ENCODE assay signal across 23 cellular contexts in the genomic region with DNA sequence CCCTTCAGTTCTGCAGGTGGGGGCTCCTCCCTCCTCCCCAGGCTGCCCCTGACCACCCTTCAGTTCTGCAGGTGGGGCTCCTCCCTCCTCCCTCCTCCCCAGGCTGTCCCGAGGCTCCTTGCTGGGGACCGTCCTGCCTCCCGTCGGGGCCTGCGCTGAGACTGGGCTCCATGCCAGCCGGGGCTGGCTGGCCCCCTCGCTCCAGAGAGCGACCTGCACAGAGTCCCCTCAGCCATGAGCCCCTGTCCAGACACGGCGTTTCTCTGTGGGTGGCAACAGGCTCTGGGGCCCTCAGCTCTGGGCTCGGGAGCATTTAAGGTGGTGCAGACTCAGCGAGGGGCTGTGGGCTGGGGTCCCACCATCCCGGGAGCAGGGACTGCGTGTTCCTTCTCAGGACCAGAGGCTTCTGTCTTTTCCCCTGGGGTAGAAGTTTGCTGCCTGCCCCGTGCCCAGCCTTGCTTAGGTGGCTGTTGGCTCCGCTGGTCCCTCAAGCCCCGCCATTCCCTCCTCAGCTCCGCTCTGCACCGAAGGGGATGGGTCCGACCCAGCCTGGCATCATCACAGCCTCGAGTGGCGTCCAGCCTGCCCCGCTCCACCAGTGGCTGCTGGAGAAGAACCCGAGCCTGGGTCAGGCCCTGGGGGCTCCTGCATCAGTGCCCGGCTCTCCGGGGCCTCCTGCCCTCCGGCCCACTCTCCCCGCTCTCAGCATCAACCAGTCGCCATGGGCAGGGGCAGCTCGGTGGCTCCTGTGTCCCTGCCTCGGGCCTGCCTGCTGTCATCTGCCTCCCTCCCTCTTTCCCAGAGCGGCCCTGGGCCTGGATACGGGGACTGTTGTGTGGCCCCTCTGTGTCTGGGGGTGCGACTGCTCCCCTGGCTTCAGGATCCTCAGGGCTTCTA. TPM values are rescaled to one million over a fixed set of nuclear protein-coding genes. Genes with fewer than 3 reads are reported as not detected.
DNase-seq lines count a peak whose midpoint lies in the region; ATAC-seq, FAIRE-seq and TF ChIP-seq lines count a peak whose summit lies in the region.
"Had no signal": no experiment of that assay in that cellular context is flagged by ENCODE, and none has a peak within 500 bp of the region (broad histone marks: within the 10 kb centered on the region; RNA-seq: fewer than 3 reads in every experiment).

No MANE protein-coding gene starts in this region.

- no peaks in the 10 kb centered on the region for H3K36me3 ChIP-seq in kidney (ENCODE audit: control insufficient read depth in 1 of 2, insufficient read depth in 2 of 2, low read length in 2 of 2)
- H3K36me3 ChIP-seq in effector memory CD4-positive, alpha-beta T cell (ENCODE audit: control insufficient read depth, insufficient read depth, low read length) = peaks cover 26% of the 10 kb centered on the region
- H3K36me3 ChIP-seq: SJCRH30 had no signal

- FAIRE-seq in kidney (lab: Jason Lieb, UNC) = no peak
- FAIRE-seq: A204.1, GM12891 had no signal

- H3K9me3 ChIP-seq in T-helper 17 cell (ENCODE audit: control insufficient read depth, low read length, poor library complexity, severe bottlenecking) (no peaks in the 10 kb centered on the region), kidney (ENCODE audit: control insufficient read depth in 1 of 2, low read length in 2 of 2) (no peaks in the 10 kb centered on the region)
- H3K9me3 ChIP-seq in effector memory CD4-positive, alpha-beta T cell (ENCODE audit: control insufficient read depth, low read length) = no peaks in the 10 kb centered on the region
- H3K9me3 ChIP-seq: BLaER1 treated with 17β-estradiol and CSF1 and Interleukin-3, amounts not matched to agents 10 nM and 100 nM; SJCRH30 had no signal

- peaks cover 16% of the 10 kb centered on the region for H3K4me1 Mint-ChIP-seq in activated naive CD8-positive, alpha-beta T cell treated with anti-CD3 and anti-CD28 coated beads, Interleukin-2, amount 10 ng/mL, durations not matched to agents 7 days and 5 days
- peaks cover 18% of the 10 kb centered on the region for H3K4me1 Mint-ChIP-seq in activated naive CD8-positive, alpha-beta T cell treated with anti-CD3 and anti-CD28 coated beads for 36 hours
- peaks cover 24% of the 10 kb centered on the region for H3K4me1 Mint-ChIP-seq in T-helper 17 cell
- H3K4me1 Mint-ChIP-seq: GM23338 had no signal

- TF ChIP-seq CTCF in kidney (IDR thresholded peaks at IDR 0.05; ENCODE audit: borderline replicate concordance, extremely low read depth, insufficient read depth) (no peak), foreskin keratinocyte (conservative IDR thresholded peaks at IDR 0.05) (no peak)

- H3K4me1 ChIP-seq in kidney (ENCODE audit: control insufficient read depth in 1 of 2, insufficient read depth in 1 of 2, low read depth in 1 of 2, low read length in 2 of 2) (no peaks in the 10 kb centered on the region), foreskin keratinocyte (no peaks in the 10 kb centered on the region)
- H3K4me1 ChIP-seq in effector memory CD4-positive, alpha-beta T cell (ENCODE audit: control insufficient read depth, insufficient read depth, low read length, poor library complexity, severe bottlenecking) = peaks cover 13% of the 10 kb centered on the region
- H3K4me1 ChIP-seq: SJCRH30 had no signal

- no peak overlapping the region for H3K27ac ChIP-seq in kidney (ENCODE audit: low read depth in 2 of 2, low read length in 2 of 2)
- H3K27ac ChIP-seq in substantia nigra (ENCODE audit: low read depth, low read length, poor library complexity, severe bottlenecking) = peak overlapping the region; percentile 35
- no peak overlapping the region for H3K27ac ChIP-seq in effector memory CD4-positive, alpha-beta T cell (ENCODE audit: insufficient read depth, low read length, poor library complexity, severe bottlenecking)
- H3K27ac ChIP-seq in foreskin keratinocyte = no peak overlapping the region
- H3K27ac ChIP-seq: BLaER1 treated with 17β-estradiol and CSF1 and Interleukin-3, amounts not matched to agents 10 nM and 100 nM; PC-9; SJCRH30 had no signal

- H3K36me3 Mint-ChIP-seq in activated naive CD8-positive, alpha-beta T cell treated with anti-CD3 and anti-CD28 coated beads, Interleukin-2, amount 10 ng/mL, durations not matched to agents 7 days and 5 days = peaks cover 5% of the 10 kb centered on the region
- no peaks in the 10 kb centered on the region for H3K36me3 Mint-ChIP-seq in activated naive CD8-positive, alpha-beta T cell treated with anti-CD3 and anti-CD28 coated beads for 36 hours
- H3K36me3 Mint-ChIP-seq in T-helper 17 cell (ENCODE audit: low read depth) = peaks cover 4% of the 10 kb centered on the region

- peak overlapping the region; percentile 30 for H3K27ac Mint-ChIP-seq in activated naive CD8-positive, alpha-beta T cell treated with anti-CD3 and anti-CD28 coated beads, Interleukin-2, amount 10 ng/mL, durations not matched to agents 7 days and 5 days
- no peak overlapping the region for H3K27ac Mint-ChIP-seq in activated naive CD8-positive, alpha-beta T cell treated with anti-CD3 and anti-CD28 coated beads for 36 hours
- H3K27ac Mint-ChIP-seq in T-helper 17 cell = peak overlapping the region; percentile 67
- H3K27ac Mint-ChIP-seq: CD8-positive, alpha-beta T cell; GM23338 had no signal

- H3K4me3 ChIP-seq in kidney (ENCODE audit: low read length in 2 of 2) = no peak overlapping the region
- H3K4me3 ChIP-seq in effector memory CD4-positive, alpha-beta T cell (ENCODE audit: insufficient read depth, low read depth, low read length, poor library complexity, severe bottlenecking) = no peak overlapping the region
- H3K4me3 ChIP-seq: BLaER1 treated with 17β-estradiol and CSF1 and Interleukin-3, amounts not matched to agents 10 nM and 100 nM; GM23338; PC-9; SJCRH30 had no signal

- DNase-seq in activated naive CD8-positive, alpha-beta T cell treated with anti-CD3 and anti-CD28 coated beads, Interleukin-2, amount 10 ng/mL, durations not matched to agents 7 days and 5 days = no peak
- no peak for DNase-seq in activated naive CD8-positive, alpha-beta T cell treated with anti-CD3 and anti-CD28 coated beads for 36 hours
- DNase-seq in T-helper 17 cell = no peak
- peak; percentile 65 for DNase-seq in kidney
- DNase-seq in substantia nigra (lab: John Stamatoyannopoulos, UW) = peak in 1 of 49 donors; percentile 84
- DNase-seq in effector memory CD4-positive, alpha-beta T cell = no peak
- no peak for DNase-seq in foreskin keratinocyte
- DNase-seq: Calu3; CD8-positive, alpha-beta T cell; HCEC 1CT; MV-4-11; NCI-H1694 treated with DMSO at 0.1 percent for 48 hours; NCI-H2107; NCI-H226; NCI-H524; NCI-H82; PC-9; SJCRH30 had no signal

- no peak overlapping the region for H3K4me3 Mint-ChIP-seq in activated naive CD8-positive, alpha-beta T cell treated with anti-CD3 and anti-CD28 coated beads, Interleukin-2, amount 10 ng/mL, durations not matched to agents 7 days and 5 days
- H3K4me3 Mint-ChIP-seq in activated naive CD8-positive, alpha-beta T cell treated with anti-CD3 and anti-CD28 coated beads for 36 hours = no peak overlapping the region
- H3K4me3 Mint-ChIP-seq in T-helper 17 cell = peak overlapping the region; percentile 49
- H3K4me3 Mint-ChIP-seq: CD8-positive, alpha-beta T cell; GM23338 had no signal

- no peaks in the 10 kb centered on the region for H3K27me3 ChIP-seq in effector memory CD4-positive, alpha-beta T cell (replicated peaks; ENCODE audit: control insufficient read depth, insufficient read depth, low read length, poor library complexity, severe bottlenecking)
- H3K27me3 ChIP-seq in foreskin keratinocyte = no peaks in the 10 kb centered on the region
- H3K27me3 ChIP-seq: BLaER1 treated with 17β-estradiol and CSF1 and Interleukin-3, amounts not matched to agents 10 nM and 100 nM; SJCRH30 had no signal

- no peaks in the 10 kb centered on the region for H3K9me3 Mint-ChIP-seq in activated naive CD8-positive, alpha-beta T cell treated with anti-CD3 and anti-CD28 coated beads, Interleukin-2, amount 10 ng/mL, durations not matched to agents 7 days and 5 days
- H3K9me3 Mint-ChIP-seq in activated naive CD8-positive, alpha-beta T cell treated with anti-CD3 and anti-CD28 coated beads for 36 hours = no peaks in the 10 kb centered on the region
- H3K9me3 Mint-ChIP-seq: CD8-positive, alpha-beta T cell; GM23338 had no signal

- intact Hi-C loops in kidney (cut with DNase I) = no loop called here

- no peaks in the 10 kb centered on the region for H3K27me3 Mint-ChIP-seq in activated naive CD8-positive, alpha-beta T cell treated with anti-CD3 and anti-CD28 coated beads, Interleukin-2, amount 10 ng/mL, durations not matched to agents 7 days and 5 days
- H3K27me3 Mint-ChIP-seq in activated naive CD8-positive, alpha-beta T cell treated with anti-CD3 and anti-CD28 coated beads for 36 hours = no peaks in the 10 kb centered on the region
- H3K27me3 Mint-ChIP-seq in T-helper 17 cell = no peaks in the 10 kb centered on the region

- ATAC-seq in activated naive CD8-positive, alpha-beta T cell treated with anti-CD3 and anti-CD28 coated beads, Interleukin-2, amount 10 ng/mL, durations not matched to agents 7 days and 5 days (ENCODE audit: low read depth) = no peak
- no peak for ATAC-seq in T-helper 17 cell
- ATAC-seq in GM18873 (IDR thresholded peaks at IDR 0.05; ENCODE audit: low FRiP score, unreplicated experiment) = no peak
- ATAC-seq in foreskin keratinocyte = no peak
- ATAC-seq: CD8-positive, alpha-beta T cell; GM23338 had no signal

- POLR2A ChIA-PET in activated naive CD8-positive, alpha-beta T cell treated with anti-CD3 and anti-CD28 coated beads, Interleukin-2, amount 10 ng/mL, durations not matched to agents 7 days and 5 days (lab: Charles Lee) = no interaction called here

- no peak overlapping the region for H3K9ac ChIP-seq in kidney (ENCODE audit: low read length in 2 of 2)

RNA-seq across cellular contexts. Expression of a gene that starts 27.6 kb away (rescaled TPM):
- 100 to 1,000 TPM; 127 to 134 TPM for total RNA-seq in activated naive CD8-positive, alpha-beta T cell treated with anti-CD3 and anti-CD28 coated beads, Interleukin-2, amount 10 ng/mL, durations not matched to agents 7 days and 5 days
- 10 to 100 TPM; 50.7 to 51.1 TPM for total RNA-seq in activated naive CD8-positive, alpha-beta T cell treated with anti-CD3 and anti-CD28 coated beads for 36 hours
- total RNA-seq in T-helper 17 cell (100 to 1,000 TPM; 110 to 117 TPM), kidney (66.2 TPM), foreskin keratinocyte (76.6 and 78.8 TPM in 2 replicates)
- polyA plus RNA-seq in kidney (ENCODE audit: insufficient read depth, low read depth, low replicate concordance) (33.1 TPM), foreskin keratinocyte (63.7 and 64.4 TPM in 2 replicates)

RNA-seq across cellular contexts. Expression of a gene that starts 47.0 kb away (rescaled TPM):
- total RNA-seq in activated naive CD8-positive, alpha-beta T cell treated with anti-CD3 and anti-CD28 coated beads, Interleukin-2, amount 10 ng/mL, durations not matched to agents 7 days and 5 days = 10 to 100 TPM; 55.0 to 61.4 TPM
- 10 to 100 TPM; 22.1 to 26.2 TPM for total RNA-seq in activated naive CD8-positive, alpha-beta T cell treated with anti-CD3 and anti-CD28 coated beads for 36 hours
- total RNA-seq in T-helper 17 cell (10 to 100 TPM; 53.4 to 64.6 TPM), kidney (70.3 TPM), foreskin keratinocyte (51.2 and 51.7 TPM in 2 replicates)
- polyA plus RNA-seq in kidney (ENCODE audit: insufficient read depth, low read depth, low replicate concordance) (57.0 TPM), foreskin keratinocyte (49.5 and 51.4 TPM in 2 replicates)
